9 cellular contexts compared by ENCODE assay signal in the genomic region with DNA sequence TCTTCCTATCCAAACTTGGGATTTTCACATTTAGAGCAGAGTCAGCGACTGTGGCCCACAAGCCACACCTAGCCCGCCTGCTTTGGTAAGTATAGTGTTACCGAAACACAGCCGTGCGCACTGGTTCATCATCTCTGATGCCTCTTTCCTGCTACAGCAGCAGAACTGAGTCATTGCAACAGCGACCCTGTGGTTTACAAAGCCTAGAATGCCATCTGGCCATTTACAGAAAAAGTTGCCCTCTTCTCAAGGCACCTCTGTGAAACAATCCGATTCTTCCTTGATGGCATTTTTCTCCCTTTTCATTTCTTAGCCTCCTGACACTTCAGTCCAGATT. TPM values are rescaled to one million over a fixed set of nuclear protein-coding genes. Genes with fewer than 3 reads are reported as not detected.
DNase-seq lines count a peak whose midpoint lies in the region; ATAC-seq and TF ChIP-seq lines count a peak whose summit lies in the region.
"Had no signal": no experiment of that assay in that cellular context is flagged by ENCODE, and none has a peak within 500 bp of the region (broad histone marks: within the 10 kb centered on the region; RNA-seq: fewer than 3 reads in every experiment).

No MANE protein-coding gene starts in this region.

- no peaks in the 10 kb centered on the region for H3K9me3 ChIP-seq in CD4-positive, alpha-beta T cell (ENCODE audit: control insufficient read depth, low read length)
- H3K9me3 ChIP-seq in SJCRH30 (replicated peaks) (no peaks in the 10 kb centered on the region), upper lobe of left lung (no peaks in the 10 kb centered on the region), left lung (no peaks in the 10 kb centered on the region)
- H3K9me3 ChIP-seq: vagina had no signal

- TF ChIP-seq CTCF in CD4-positive, alpha-beta T cell (IDR thresholded peaks at IDR 0.05) = no peak
- TF ChIP-seq CTCF in upper lobe of left lung (IDR thresholded peaks at IDR 0.05) (no peak), left lung (IDR thresholded peaks at IDR 0.05) (no peak)

- ATAC-seq in CD4-positive, alpha-beta T cell (ENCODE audit: poor library complexity) = peak; percentile 44
- peak; percentile 73 for ATAC-seq in GM19328 (IDR thresholded peaks at IDR 0.05; ENCODE audit: unreplicated experiment)
- no peak for ATAC-seq in HG03196 (IDR thresholded peaks at IDR 0.05; ENCODE audit: unreplicated experiment)
- ATAC-seq in upper lobe of left lung (ENCODE audit: low FRiP score in 2 of 2) = no peak
- ATAC-seq in left lung = no peak

- no peaks in the 10 kb centered on the region for H3K27me3 ChIP-seq in CD4-positive, alpha-beta T cell (ENCODE audit: control insufficient read depth, insufficient read depth, low read length)
- H3K27me3 ChIP-seq in SJCRH30 = no peaks in the 10 kb centered on the region
- no peaks in the 10 kb centered on the region for H3K27me3 ChIP-seq in upper lobe of left lung
- H3K27me3 ChIP-seq in left lung = no peaks in the 10 kb centered on the region
- H3K27me3 ChIP-seq: vagina had no signal

- H3K27ac ChIP-seq in CD4-positive, alpha-beta T cell (ENCODE audit: low read depth, low read length) = no peak overlapping the region
- no peak overlapping the region for H3K27ac ChIP-seq in SJCRH30
- H3K27ac ChIP-seq in upper lobe of left lung = no peak overlapping the region
- H3K27ac ChIP-seq in left lung = no peak overlapping the region
- H3K27ac ChIP-seq: vagina had no signal

- no peak for DNase-seq in CD4-positive, alpha-beta T cell
- peak; percentile 41 to 48 for DNase-seq in SJCRH30
- DNase-seq in glomerular visceral epithelial cell (ENCODE audit: extremely low spot score) = peak; percentile 8
- DNase-seq in dedifferentiated amniotic fluid mesenchymal stem cell (ENCODE audit: extremely low spot score) = no peak
- no peak for DNase-seq in upper lobe of left lung
- no peak for DNase-seq in left lung

- H3K36me3 ChIP-seq in SJCRH30 (peaks cover 36% of the 10 kb centered on the region), upper lobe of left lung (peaks cover 0 to 49% (median 7%) of the 10 kb centered on the region in 4 donors), left lung (peaks cover 0 to 46% of the 10 kb centered on the region in 2 donors)

- H3K4me1 ChIP-seq in SJCRH30 = peaks cover 26% of the 10 kb centered on the region
- no peaks in the 10 kb centered on the region for H3K4me1 ChIP-seq in upper lobe of left lung
- no peaks in the 10 kb centered on the region for H3K4me1 ChIP-seq in left lung
- H3K4me1 ChIP-seq: vagina had no signal

- H3K27ac Mint-ChIP-seq in CD4-positive, alpha-beta T cell = no peak overlapping the region

- H3K4me1 Mint-ChIP-seq in CD4-positive, alpha-beta T cell (ENCODE audit: low read depth) = no peaks in the 10 kb centered on the region

- WGBS in upper lobe of left lung, 2 donors = 70 to 76% methylated on average over 7 of the region's 7 CpGs

- intact Hi-C loops in CD4-positive, alpha-beta T cell (cut with DNase I, micrococcal nuclease) = no loop called here
- intact Hi-C loops in left lung (cut with DNase I) = no loop called here

- POLR2A ChIA-PET in CD4-positive, alpha-beta T cell (lab: Charles Lee) = interaction anchor here (1.4 kb wide), 1 partner anchor 10 kb away, joined by 4 read pairs; no protein-coding TSS in a partner anchor

- H3K9me3 Mint-ChIP-seq in CD4-positive, alpha-beta T cell = no peaks in the 10 kb centered on the region

- no peak for TF ChIP-seq EP300 in upper lobe of left lung (IDR thresholded peaks at IDR 0.05)

- H3K4me3 Mint-ChIP-seq in CD4-positive, alpha-beta T cell = no peak overlapping the region

- H3K4me3 ChIP-seq in SJCRH30 = no peak overlapping the region
- no peak overlapping the region for H3K4me3 ChIP-seq in upper lobe of left lung
- no peak overlapping the region for H3K4me3 ChIP-seq in left lung
- H3K4me3 ChIP-seq: vagina had no signal

- peaks cover 66% of the 10 kb centered on the region for H3K36me3 Mint-ChIP-seq in CD4-positive, alpha-beta T cell (ENCODE audit: low read depth)

- H3K27me3 Mint-ChIP-seq in CD4-positive, alpha-beta T cell = no peaks in the 10 kb centered on the region

- no peak for TF ChIP-seq POLR2A in upper lobe of left lung (IDR thresholded peaks at IDR 0.05)

- CTCF ChIA-PET in CD4-positive, alpha-beta T cell (lab: Charles Lee) = no interaction called here

RNA-seq across cellular contexts. Expression of a gene that starts 10.7 kb away (rescaled TPM):
- 10 to 100 TPM; 54.8 to 57.3 TPM for total RNA-seq in CD4-positive, alpha-beta T cell
- not detected in 2 replicates for total RNA-seq in SJCRH30 (2014; rRNA removed; shearing (Covaris generic))
- total RNA-seq in upper lobe of left lung (10 to 100 TPM; 16.1 to 46.1 (median 39.3) TPM), left lung (10 to 100 TPM; 46.3 to 56.0 TPM)

RNA-seq across cellular contexts. Expression of a gene that starts 40.2 kb away (rescaled TPM):
- 10 to 100 TPM; 13.2 to 13.8 TPM for total RNA-seq in CD4-positive, alpha-beta T cell
- 99.4 and 116 TPM in 2 replicates for total RNA-seq in SJCRH30 (2014; rRNA removed; shearing (Covaris generic))
- total RNA-seq in upper lobe of left lung = 10 to 100 TPM; 11.3 to 41.0 (median 22.5) TPM
- total RNA-seq in left lung = 10 to 100 TPM; 25.9 to 30.3 TPM

RNA-seq across cellular contexts. Expression of a gene that starts 40.3 kb away (rescaled TPM):
- total RNA-seq in CD4-positive, alpha-beta T cell = 10 to 100 TPM; 24.4 to 25.0 TPM
- total RNA-seq in SJCRH30 (2014; rRNA removed; shearing (Covaris generic)) = 63.0 and 68.7 TPM in 2 replicates
- total RNA-seq in upper lobe of left lung (10 to 100 TPM; 25.1 to 87.2 (median 39.1) TPM), left lung (10 to 100 TPM; 74.0 to 82.4 TPM)

Comparison
In these comparisons a context has a peak if more than half of its experiments do, and no peak if none do; other contexts are left out.
1. ATAC-seq: peak in CD4-positive, alpha-beta T cell (single experiment) and GM19328 (single experiment); none in HG03196 (single experiment), upper lobe of left lung (0 of 2) and left lung (single experiment).
2. DNase-seq: peak in SJCRH30 (2 of 2) and glomerular visceral epithelial cell (single experiment); none in CD4-positive, alpha-beta T cell (0 of 10), dedifferentiated amniotic fluid mesenchymal stem cell (single experiment), upper lobe of left lung (0 of 2) and left lung (0 of 2).
3. RNA of a gene that starts 10.7 kb away (total RNA-seq): 54.8 to 57.3 TPM in CD4-positive, alpha-beta T cell, 46.3 to 56.0 TPM in left lung and 16.1 to 46.1 TPM in upper lobe of left lung; not detected in SJCRH30; every median in the first group is over 10 times any median in the second.